ENCODE assay signal across 8 cellular contexts in the genomic region with DNA sequence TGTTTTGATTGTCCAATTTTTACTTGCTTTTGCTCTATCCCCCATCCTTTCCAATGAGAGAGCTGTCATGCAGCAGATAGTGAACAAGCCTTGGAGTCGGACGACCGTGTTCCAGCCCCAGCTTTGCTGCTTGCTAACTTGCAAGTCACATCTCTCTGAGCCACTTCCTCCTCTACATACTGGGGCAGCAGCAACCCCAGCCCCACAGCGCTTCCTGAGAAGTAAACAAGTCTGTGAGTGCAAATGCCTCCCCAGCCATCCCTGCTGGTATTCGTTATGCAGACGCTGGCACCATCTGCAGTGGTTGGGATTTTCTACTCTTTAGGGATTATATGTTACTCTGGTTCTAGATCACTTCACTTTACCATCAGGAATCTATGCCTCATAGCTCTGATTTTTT. TPM values are rescaled to one million over a fixed set of nuclear protein-coding genes. Genes with fewer than 3 reads are reported as not detected.
DNase-seq lines count a peak whose midpoint lies in the region; ATAC-seq lines count a peak whose summit lies in the region.

No MANE protein-coding gene starts in this region.

- ATAC-seq in GM18520 (IDR thresholded peaks at IDR 0.05; ENCODE audit: unreplicated experiment) (no peak), GM21423 (IDR thresholded peaks at IDR 0.05; ENCODE audit: unreplicated experiment) (no peak)

- DNase-seq in NCI-H524 treated with DMSO at 0.1 percent for 48 hours (lab: John Stamatoyannopoulos, UW) (peak; percentile 66), cardiac septum (ENCODE audit: low spot score) (peak; percentile 83), NOMO-1 treated with DMSO at 0.1 percent for 48 hours (lab: John Stamatoyannopoulos, UW; ENCODE audit: unreplicated experiment) (no peak), AG08395 (ENCODE audit: low spot score) (no peak)
- DNase-seq in activated CD8-positive, alpha-beta memory T cell treated with anti-CD3 and anti-CD28 coated beads for 1 hour (ENCODE audit: extremely low read depth in 1 of 2, low read depth in 1 of 2) = peak; percentile 34 to 54
- DNase-seq in stimulated activated CD4-positive, alpha-beta T cell treated with anti-CD3 and anti-CD28 coated beads, Interleukin-4, amount 100 ng/mL, for 4 hours = peak; percentile 42 to 66

- intact Hi-C loops in cardiac septum (cut with DNase I) = no loop called here

RNA-seq across cellular contexts. Expression of gene TPBGL, which starts 35.0 kb away (rescaled TPM):
- 0.08 TPM for total RNA-seq in cardiac septum

Comparison
In these comparisons a context has a peak if more than half of its experiments do, and no peak if none do; other contexts are left out.
1. DNase-seq: peak in NCI-H524 treated with DMSO at 0.1 percent for 48 hours (single experiment), activated CD8-positive, alpha-beta memory T cell treated with anti-CD3 and anti-CD28 coated beads for 1 hour (2 of 2), cardiac septum (single experiment) and stimulated activated CD4-positive, alpha-beta T cell treated with anti-CD3 and anti-CD28 coated beads, Interleukin-4, amount 100 ng/mL, for 4 hours (2 of 2); none in NOMO-1 treated with DMSO at 0.1 percent for 48 hours (single experiment) and AG08395 (single experiment).